1 cellular context compared by ENCODE assay signal in genomic region chr12:45231515-45232145, GRCh38.
A peak's percentile ranks its signal among the peaks of the same experiment; 100 is the strongest.
TF ChIP-seq lines count a peak whose summit lies in the region.

No MANE protein-coding gene starts in this region.

TF ChIP-seq in endothelial cell of umbilical vein, 7 proteins besides CTCF, POLR2A, EP300 and RAD21:
- no peak for TF ChIP-seq EZH2 (IDR thresholded peaks at IDR 0.05; ENCODE audit: borderline replicate concordance, low read depth, low read length, severe bottlenecking)
- TF ChIP-seq FOS (IDR thresholded peaks at IDR 0.05; ENCODE audit: borderline replicate concordance, insufficient read depth, low read length) = peak; percentile 87
- TF ChIP-seq JUN (IDR thresholded peaks at IDR 0.05; ENCODE audit: borderline replicate concordance, insufficient read depth, insufficient read length, low read depth) = peak; percentile 77
